Comparison of ENCODE assay signal across 30 cellular contexts in the genomic region with DNA sequence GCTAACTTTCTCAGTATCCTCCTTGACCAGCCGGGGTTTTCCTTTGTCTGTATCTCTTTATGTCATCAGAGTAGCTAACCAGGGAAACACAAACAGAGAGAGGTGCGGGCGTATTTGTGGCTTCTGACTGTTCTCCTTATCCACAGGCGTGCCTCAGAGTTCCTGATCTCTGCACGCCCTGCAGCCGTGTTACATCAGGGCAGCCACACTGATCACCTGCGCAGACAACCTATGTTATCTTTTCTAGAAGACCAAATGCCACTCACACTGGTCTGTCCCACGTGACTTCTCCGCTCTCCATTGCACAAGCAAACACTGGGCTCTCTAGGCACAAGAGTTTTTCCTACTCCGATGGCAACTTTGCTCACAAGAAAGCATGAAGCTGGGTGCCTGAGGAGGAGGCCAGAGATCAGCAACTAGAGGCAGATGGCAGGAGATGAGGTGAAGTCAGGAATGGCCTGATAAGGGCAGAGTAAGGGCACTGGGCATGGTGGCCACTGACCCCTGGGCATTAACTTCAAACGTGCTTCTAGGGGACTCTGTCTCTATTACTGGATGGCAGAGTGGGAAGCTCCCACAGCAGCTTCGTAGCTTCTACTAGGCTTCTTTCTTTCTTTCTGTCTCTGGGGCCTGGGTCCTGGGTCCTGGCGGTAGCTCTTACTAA. TPM values are rescaled to one million over a fixed set of nuclear protein-coding genes. Genes with fewer than 3 reads are reported as not detected.
DNase-seq lines count a peak whose midpoint lies in the region; ATAC-seq, FAIRE-seq and TF ChIP-seq lines count a peak whose summit lies in the region.
"Had no signal": no experiment of that assay in that cellular context is flagged by ENCODE, and none has a peak within 500 bp of the region (broad histone marks: within the 10 kb centered on the region; RNA-seq: fewer than 3 reads in every experiment).

No MANE protein-coding gene starts in this region.

- TF ChIP-seq CTCF in GM23338 (conservative IDR thresholded peaks at IDR 0.05; ENCODE audit: low read depth in 2 of 2) (no peak), brain (conservative IDR thresholded peaks at IDR 0.05) (no peak)

- ATAC-seq in GM23338 = no peak
- ATAC-seq: body of pancreas, gastroesophageal sphincter, sciatic nerve, T-helper 17 cell had no signal

- H3K9me2 ChIP-seq in GM23338 (ENCODE audit: insufficient read depth) = no peaks in the 10 kb centered on the region

- H3K4me3 Mint-ChIP-seq in GM23338 (no peak overlapping the region), brain (peak overlapping the region; percentile 59 to 88 (median 81))
- no peak overlapping the region for H3K4me3 Mint-ChIP-seq in activated naive CD4-positive, alpha-beta T cell treated with anti-CD3 and anti-CD28 coated beads for 36 hours
- H3K4me3 Mint-ChIP-seq: T-helper 17 cell had no signal

- H3K27me3 Mint-ChIP-seq in GM23338 (ENCODE audit: insufficient read depth, low read depth, poor library complexity) = peaks cover 39% of the 10 kb centered on the region
- H3K27me3 Mint-ChIP-seq in brain = peaks cover 12% of the 10 kb centered on the region
- peaks cover 17% of the 10 kb centered on the region for H3K27me3 Mint-ChIP-seq in activated naive CD4-positive, alpha-beta T cell treated with anti-CD3 and anti-CD28 coated beads for 36 hours (ENCODE audit: low read depth)

- DNase-seq in GM23338 (ENCODE audit: low spot score) (no peak), left kidney (ENCODE audit: low read depth, low spot score) (peak; percentile 72), small intestine (peak; percentile 50), COLO829 (ENCODE audit: low spot score) (no peak), ecto neural progenitor cell (ENCODE audit: low spot score) (no peak)
- DNase-seq in activated naive CD4-positive, alpha-beta T cell treated with anti-CD3 and anti-CD28 coated beads for 36 hours = no peak
- DNase-seq: activated CD4-positive, alpha-beta T cell treated with anti-CD3 and anti-CD28 coated beads, Interleukin-2, amount 50 U/mL, for 48 hours; activated naive CD4-positive, alpha-beta T cell treated with Interleukin-2 at 50 U/mL for 16 hours; body of pancreas; GOT3; hippocampal formation; left ventricle myocardium inferior; mesenchymal stem cell; NCI-H1092; NCI-H1694; NCI-H2171; Peyer's patch; SHP77; stimulated activated CD4-positive, alpha-beta T cell treated with anti-CD3 and anti-CD28 coated beads, Interleukin-12 subunit alpha, Interleukin-12 subunit beta, amount 100 ng/mL, for 4 hours; stimulated activated CD4-positive, alpha-beta T cell treated with anti-CD3 and anti-CD28 coated beads, Interleukin-4, amount 100 ng/mL, for 1 hour; T-helper 17 cell had no signal

- 0 out of 2 replicates have a peak, but pooled peaks cover 4% of the 10 kb centered on the region for H4K20me1 ChIP-seq in GM23338 (replicated peaks; ENCODE audit: insufficient read depth)

- H3K27ac ChIP-seq in GM23338 (ENCODE audit: low read depth) (no peak overlapping the region), small intestine (ENCODE audit: low read depth in 1 of 2, low read length in 1 of 2) (no peak overlapping the region)
- H3K27ac ChIP-seq: body of pancreas, gastroesophageal sphincter, left ventricle myocardium inferior, neutrophil, Peyer's patch, tibial nerve had no signal

- 0 out of 2 replicates have a peak overlapping the region, but pooled peaks have one; percentile 26 for H3K4me2 ChIP-seq in GM23338

- H3F3A ChIP-seq in GM23338 (replicated peaks; ENCODE audit: low read depth) = peaks cover 3% of the 10 kb centered on the region

- H3K9me3 ChIP-seq in small intestine (ENCODE audit: control insufficient read depth, low read depth) = no peaks in the 10 kb centered on the region
- H3K9me3 ChIP-seq: body of pancreas, gastroesophageal sphincter, left ventricle myocardium inferior, neutrophil, tibial nerve had no signal

- FAIRE-seq in small intestine (lab: Jason Lieb, UNC) = no peak
- FAIRE-seq: endothelial cell of umbilical vein, GM18507, GM19239, TTC549 had no signal

- no peaks in the 10 kb centered on the region; the same call in 2 of the 3 replicates for H3K9me3 Mint-ChIP-seq in GM23338
- no peaks in the 10 kb centered on the region for H3K9me3 Mint-ChIP-seq in brain
- no peaks in the 10 kb centered on the region for H3K9me3 Mint-ChIP-seq in activated naive CD4-positive, alpha-beta T cell treated with anti-CD3 and anti-CD28 coated beads for 36 hours

- intact Hi-C loops in activated naive CD4-positive, alpha-beta T cell treated with anti-CD3 and anti-CD28 coated beads for 36 hours (cut with micrococcal nuclease) = loop anchor here (1.0 kb wide), 1 partner anchor 8 kb away; no protein-coding TSS in a partner anchor

- H3K27ac Mint-ChIP-seq in GM23338 (no peak overlapping the region), brain (no peak overlapping the region)
- no peak overlapping the region for H3K27ac Mint-ChIP-seq in activated naive CD4-positive, alpha-beta T cell treated with anti-CD3 and anti-CD28 coated beads for 36 hours
- H3K27ac Mint-ChIP-seq: T-helper 17 cell had no signal

- H3K27me3 ChIP-seq in GM23338 (ENCODE audit: insufficient read depth) (peaks cover 68% of the 10 kb centered on the region), small intestine (ENCODE audit: control insufficient read depth in 2 of 2, insufficient read depth in 2 of 2, low read length in 2 of 2) (peaks cover under 1 to 10% of the 10 kb centered on the region in 2 donors)

- H2AFZ ChIP-seq in GM23338 = no peak overlapping the region

- H3K4me1 ChIP-seq in GM23338 (ENCODE audit: insufficient read depth) (peaks cover 38% of the 10 kb centered on the region), small intestine (ENCODE audit: control insufficient read depth in 2 of 2, insufficient read depth in 1 of 2, low read depth in 1 of 2, low read length in 1 of 2) (peaks cover 0 to 2% of the 10 kb centered on the region in 2 donors)

- WGBS in small intestine, 3 donors = 27 to 72% (median 46%) methylated on average over 13 of the region's 13 CpGs

- H3K4me3 ChIP-seq in GM23338 (no peak overlapping the region), small intestine (ENCODE audit: low read depth in 1 of 2, low read length in 2 of 2) (no peak overlapping the region)
- H3K4me3 ChIP-seq: body of pancreas, gastroesophageal sphincter, left ventricle myocardium inferior, Peyer's patch, tibial nerve had no signal

- H3K36me3 Mint-ChIP-seq in GM23338 (ENCODE audit: low read depth) = no peaks in the 10 kb centered on the region; the same call in 2 of the 3 replicates
- H3K36me3 Mint-ChIP-seq in brain = no peaks in the 10 kb centered on the region
- no peaks in the 10 kb centered on the region for H3K36me3 Mint-ChIP-seq in activated naive CD4-positive, alpha-beta T cell treated with anti-CD3 and anti-CD28 coated beads for 36 hours (ENCODE audit: low read depth)

- CTCF ChIA-PET in activated naive CD4-positive, alpha-beta T cell treated with anti-CD3 and anti-CD28 coated beads for 36 hours (lab: Charles Lee) = no interaction called here

- H3K4me1 Mint-ChIP-seq in GM23338 = peaks cover 22% of the 10 kb centered on the region
- H3K4me1 Mint-ChIP-seq in brain = peaks cover 28% of the 10 kb centered on the region
- H3K4me1 Mint-ChIP-seq in activated naive CD4-positive, alpha-beta T cell treated with anti-CD3 and anti-CD28 coated beads for 36 hours (ENCODE audit: low read depth) = peaks cover 3% of the 10 kb centered on the region
- H3K4me1 Mint-ChIP-seq: T-helper 17 cell had no signal

- no peaks in the 10 kb centered on the region for H3K79me2 ChIP-seq in GM23338 (replicated peaks; ENCODE audit: insufficient read depth)

- H3K36me3 ChIP-seq in GM23338 (ENCODE audit: insufficient read depth) (no peaks in the 10 kb centered on the region; the same call in 1 of the 2 replicates), small intestine (ENCODE audit: control insufficient read depth in 2 of 2, insufficient read depth in 2 of 2, low read length in 2 of 2) (no peaks in the 10 kb centered on the region)
- H3K36me3 ChIP-seq: gastroesophageal sphincter, left ventricle myocardium inferior, neutrophil, Peyer's patch, tibial nerve had no signal

TF ChIP-seq in GM23338, 12 proteins besides CTCF, POLR2A, EP300 and RAD21:
- no peak for TF ChIP-seq ZNF114 (CRISPR knock-in tag; IDR thresholded peaks at IDR 0.05)
- TF ChIP-seq EZH2 (IDR thresholded peaks at IDR 0.05; ENCODE audit: low read depth, unreplicated experiment) = peak; percentile 16
- no peak for TF ChIP-seq EZH2phosphoT487 (IDR thresholded peaks at IDR 0.05; ENCODE audit: unreplicated experiment)
- TF ChIP-seq, protein P1, sequence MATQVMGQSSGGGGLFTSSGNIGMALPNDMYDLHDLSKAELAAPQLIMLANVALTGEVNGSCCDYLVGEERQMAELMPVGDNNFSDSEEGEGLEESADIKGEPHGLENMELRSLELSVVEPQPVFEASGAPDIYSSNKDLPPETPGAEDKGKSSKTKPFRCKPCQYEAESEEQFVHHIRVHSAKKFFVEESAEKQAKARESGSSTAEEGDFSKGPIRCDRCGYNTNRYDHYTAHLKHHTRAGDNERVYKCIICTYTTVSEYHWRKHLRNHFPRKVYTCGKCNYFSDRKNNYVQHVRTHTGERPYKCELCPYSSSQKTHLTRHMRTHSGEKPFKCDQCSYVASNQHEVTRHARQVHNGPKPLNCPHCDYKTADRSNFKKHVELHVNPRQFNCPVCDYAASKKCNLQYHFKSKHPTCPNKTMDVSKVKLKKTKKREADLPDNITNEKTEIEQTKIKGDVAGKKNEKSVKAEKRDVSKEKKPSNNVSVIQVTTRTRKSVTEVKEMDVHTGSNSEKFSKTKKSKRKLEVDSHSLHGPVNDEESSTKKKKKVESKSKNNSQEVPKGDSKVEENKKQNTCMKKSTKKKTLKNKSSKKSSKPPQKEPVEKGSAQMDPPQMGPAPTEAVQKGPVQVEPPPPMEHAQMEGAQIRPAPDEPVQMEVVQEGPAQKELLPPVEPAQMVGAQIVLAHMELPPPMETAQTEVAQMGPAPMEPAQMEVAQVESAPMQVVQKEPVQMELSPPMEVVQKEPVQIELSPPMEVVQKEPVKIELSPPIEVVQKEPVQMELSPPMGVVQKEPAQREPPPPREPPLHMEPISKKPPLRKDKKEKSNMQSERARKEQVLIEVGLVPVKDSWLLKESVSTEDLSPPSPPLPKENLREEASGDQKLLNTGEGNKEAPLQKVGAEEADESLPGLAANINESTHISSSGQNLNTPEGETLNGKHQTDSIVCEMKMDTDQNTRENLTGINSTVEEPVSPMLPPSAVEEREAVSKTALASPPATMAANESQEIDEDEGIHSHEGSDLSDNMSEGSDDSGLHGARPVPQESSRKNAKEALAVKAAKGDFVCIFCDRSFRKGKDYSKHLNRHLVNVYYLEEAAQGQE (IDR thresholded peaks at IDR 0.05; ENCODE audit: unreplicated experiment) = no peak

RNA-seq across cellular contexts. Expression of a gene that starts 4.5 kb away (rescaled TPM):
- total RNA-seq in GM23338 (2014; rRNA removed; shearing (Covaris generic)) = 2.0 and 3.9 TPM in 2 replicates
- polyA plus RNA-seq in GM23338 (2016; fragmentation: Nextera tagmentation; extraction: Ambion mirVana) (0.47 and 0.50 TPM in 2 replicates), brain (ENCODE audit: insufficient read depth, low read depth, low replicate concordance) (0.64 TPM), small intestine (1 to 10 TPM in 1 of 3 donors, under 1 TPM in 2; 0.22 to 2.0 (median 0.54) TPM)
- not detected for total RNA-seq in activated naive CD4-positive, alpha-beta T cell treated with anti-CD3 and anti-CD28 coated beads for 36 hours

Comparison
In these comparisons a context has a peak if more than half of its experiments do, and no peak if none do; other contexts are left out.
1. DNase-seq: peak in left kidney (single experiment) and small intestine (single experiment); none in GM23338 (single experiment), activated naive CD4-positive, alpha-beta T cell treated with anti-CD3 and anti-CD28 coated beads for 36 hours (single experiment), COLO829 (single experiment) and ecto neural progenitor cell (single experiment).
2. H3K4me3 Mint-ChIP-seq: peak in brain (5 of 5); none in GM23338 (single experiment) and activated naive CD4-positive, alpha-beta T cell treated with anti-CD3 and anti-CD28 coated beads for 36 hours (single experiment).